Comparison of ENCODE assay signal across 8 cellular contexts in genomic region chr2:181790716-181791649, GRCh38.
DNase-seq lines count a peak whose midpoint lies in the region; ATAC-seq and TF ChIP-seq lines count a peak whose summit lies in the region.

No MANE protein-coding gene starts in this region.

- no peak overlapping the region for H3K4me3 Mint-ChIP-seq in activated CD4-positive, alpha-beta memory T cell treated with anti-CD3 and anti-CD28 coated beads for 36 hours
- H3K4me3 Mint-ChIP-seq in mesothelial cell of epicardium = no peak overlapping the region

- H3K27me3 Mint-ChIP-seq in activated CD4-positive, alpha-beta memory T cell treated with anti-CD3 and anti-CD28 coated beads for 36 hours = peaks cover 12% of the 10 kb centered on the region
- H3K27me3 Mint-ChIP-seq in mesothelial cell of epicardium (ENCODE audit: low read depth) = peaks cover 3% of the 10 kb centered on the region

- peaks cover 6% of the 10 kb centered on the region for H3K9me3 Mint-ChIP-seq in activated CD4-positive, alpha-beta memory T cell treated with anti-CD3 and anti-CD28 coated beads for 36 hours
- H3K9me3 Mint-ChIP-seq in mesothelial cell of epicardium = peaks cover 9% of the 10 kb centered on the region

- H3K4me1 Mint-ChIP-seq in activated CD4-positive, alpha-beta memory T cell treated with anti-CD3 and anti-CD28 coated beads for 36 hours (ENCODE audit: low read depth) = peaks cover 19% of the 10 kb centered on the region
- H3K4me1 Mint-ChIP-seq in mesothelial cell of epicardium = peaks cover 2% of the 10 kb centered on the region

- intact Hi-C loops in activated CD4-positive, alpha-beta memory T cell treated with anti-CD3 and anti-CD28 coated beads for 36 hours (cut with micrococcal nuclease) = loop anchor here (1.0 to 5.0 kb wide), 7 partner anchors 101 to 684 kb away; no protein-coding TSS in a partner anchor

- POLR2A ChIA-PET in activated CD4-positive, alpha-beta memory T cell treated with anti-CD3 and anti-CD28 coated beads for 36 hours (lab: Charles Lee) = no interaction called here

- H3K36me3 Mint-ChIP-seq in activated CD4-positive, alpha-beta memory T cell treated with anti-CD3 and anti-CD28 coated beads for 36 hours = no peaks in the 10 kb centered on the region
- peaks cover 6% of the 10 kb centered on the region for H3K36me3 Mint-ChIP-seq in mesothelial cell of epicardium

- TF ChIP-seq CTCF in GM20000 (IDR thresholded peaks at IDR 0.05; ENCODE audit: extremely low read depth, missing control alignments) = no peak
- no peak for TF ChIP-seq CTCF in mesothelial cell of epicardium (IDR thresholded peaks at IDR 0.05; ENCODE audit: unreplicated experiment)

- H3K27ac Mint-ChIP-seq in activated CD4-positive, alpha-beta memory T cell treated with anti-CD3 and anti-CD28 coated beads for 36 hours = peak overlapping the region; percentile 46
- no peak overlapping the region for H3K27ac Mint-ChIP-seq in mesothelial cell of epicardium

- peak; percentile 90 for DNase-seq in Daoy (ENCODE audit: low read depth)
- DNase-seq in GM20000 (ENCODE audit: low spot score) = peak; percentile 10
- DNase-seq in activated CD4-positive, alpha-beta memory T cell treated with anti-CD3 and anti-CD28 coated beads for 36 hours = peak; percentile 52
- peak; percentile 98 for DNase-seq in kidney tubule cell (ENCODE audit: low spot score)
- no peak for DNase-seq in T-helper 9 cell
- no peak for DNase-seq in mesothelial cell of epicardium (ENCODE audit: low spot score in 2 of 2, unreplicated experiment in 2 of 2)
- no peak for DNase-seq in anterior cingulate cortex (lab: John Stamatoyannopoulos, UW)

- CTCF ChIA-PET in activated CD4-positive, alpha-beta memory T cell treated with anti-CD3 and anti-CD28 coated beads for 36 hours (lab: Charles Lee) = interaction anchor here (1.0 kb wide), 1 partner anchor 48 kb away, joined by 3 read pairs; no protein-coding TSS in a partner anchor

- ATAC-seq in HG03469 (IDR thresholded peaks at IDR 0.05; ENCODE audit: unreplicated experiment) = peak; percentile 98

Comparison
In these comparisons a context has a peak if more than half of its experiments do, and no peak if none do; other contexts are left out.
1. DNase-seq: peak in Daoy (single experiment), GM20000 (single experiment), activated CD4-positive, alpha-beta memory T cell treated with anti-CD3 and anti-CD28 coated beads for 36 hours (single experiment) and kidney tubule cell (single experiment); none in T-helper 9 cell (single experiment), mesothelial cell of epicardium (0 of 2) and anterior cingulate cortex (0 of 58).